Comparison of ENCODE assay signal across 1 cellular context in genomic region chr10:122176232-122176865, GRCh38.
TF ChIP-seq lines count a peak whose summit lies in the region.

No MANE protein-coding gene starts in this region.

TF ChIP-seq in WTC11, 78 proteins besides CTCF, POLR2A, EP300 and RAD21 (continued from another document):
- no peak for TF ChIP-seq STAT6 (CRISPR knock-in tag; conservative IDR thresholded peaks at IDR 0.05; ENCODE audit: low read depth)
- TF ChIP-seq ZNF281 (CRISPR knock-in tag; IDR thresholded peaks at IDR 0.05) = no peak
- no peak for TF ChIP-seq AR (CRISPR knock-in tag; IDR thresholded peaks at IDR 0.05)
- no peak for TF ChIP-seq NFYB (CRISPR knock-in tag; conservative IDR thresholded peaks at IDR 0.05; ENCODE audit: low read depth)
- TF ChIP-seq ZNF425 (CRISPR knock-in tag; conservative IDR thresholded peaks at IDR 0.05) = no peak
